ENCODE assay signal across 23 cellular contexts in genomic region chr20:41055679-41056078, GRCh38. TPM values are rescaled to one million over a fixed set of nuclear protein-coding genes. Genes with fewer than 3 reads are reported as not detected.
DNase-seq lines count a peak whose midpoint lies in the region; ATAC-seq, FAIRE-seq and TF ChIP-seq lines count a peak whose summit lies in the region.
"Had no signal": no experiment of that assay in that cellular context is flagged by ENCODE, and none has a peak within 500 bp of the region (broad histone marks: within the 10 kb centered on the region; RNA-seq: fewer than 3 reads in every experiment).

No MANE protein-coding gene starts in this region.

- no peak overlapping the region for H3K4me3 ChIP-seq in fibroblast of pulmonary artery (replicated peaks; ENCODE audit: low read depth, low read length)
- H3K4me3 ChIP-seq: esophagus squamous epithelium, lower lobe of right lung, PC-9, prostate gland, testis had no signal

- no peak for TF ChIP-seq POLR2A in H54 (IDR thresholded peaks at IDR 0.05; ENCODE audit: low read depth, low read length)

- H3K27ac Mint-ChIP-seq in activated CD4-positive, alpha-beta T cell treated with anti-CD3 and anti-CD28 coated beads for 36 hours, result peak overlapping the region; percentile 48
- peak overlapping the region; percentile 3 for H3K27ac Mint-ChIP-seq in activated CD8-positive, alpha-beta T cell treated with anti-CD3 and anti-CD28 coated beads, Interleukin-2, amount 10 ng/mL, durations not matched to agents 7 days and 5 days
- H3K27ac Mint-ChIP-seq in progenitor cell of endocrine pancreas, result peak overlapping the region; percentile 73
- H3K27ac Mint-ChIP-seq in stimulated activated naive CD8-positive, alpha-beta T cell treated with anti-CD3 and anti-CD28 coated beads, Interleukin-15, amount 100 ng/mL, for 72 hours, result peak overlapping the region in 1 of 2 donors; percentile 5

- H3K36me3 Mint-ChIP-seq in activated CD4-positive, alpha-beta T cell treated with anti-CD3 and anti-CD28 coated beads for 36 hours (ENCODE audit: low read depth), result peaks cover 45% of the 10 kb centered on the region
- H3K36me3 Mint-ChIP-seq in activated CD8-positive, alpha-beta T cell treated with anti-CD3 and anti-CD28 coated beads, Interleukin-2, amount 10 ng/mL, durations not matched to agents 7 days and 5 days (ENCODE audit: low read depth), result peaks cover 50% of the 10 kb centered on the region
- peaks cover 9% of the 10 kb centered on the region for H3K36me3 Mint-ChIP-seq in progenitor cell of endocrine pancreas (ENCODE audit: insufficient read depth)

- H3K9me3 Mint-ChIP-seq in activated CD4-positive, alpha-beta T cell treated with anti-CD3 and anti-CD28 coated beads for 36 hours (ENCODE audit: low read depth), result peaks cover 6% of the 10 kb centered on the region
- H3K9me3 Mint-ChIP-seq in activated CD8-positive, alpha-beta T cell treated with anti-CD3 and anti-CD28 coated beads, Interleukin-2, amount 10 ng/mL, durations not matched to agents 7 days and 5 days (ENCODE audit: insufficient read depth), result no peaks in the 10 kb centered on the region
- H3K9me3 Mint-ChIP-seq in progenitor cell of endocrine pancreas (ENCODE audit: low read depth), result peaks cover 6% of the 10 kb centered on the region
- H3K9me3 Mint-ChIP-seq in stimulated activated naive CD8-positive, alpha-beta T cell treated with anti-CD3 and anti-CD28 coated beads, Interleukin-15, amount 100 ng/mL, for 72 hours, result peaks cover 10 to 13% of the 10 kb centered on the region in 2 donors

- ATAC-seq in activated CD4-positive, alpha-beta T cell treated with anti-CD3 and anti-CD28 coated beads for 36 hours, result no peak
- no peak for ATAC-seq in activated CD8-positive, alpha-beta T cell treated with anti-CD3 and anti-CD28 coated beads, Interleukin-2, amount 10 ng/mL, durations not matched to agents 7 days and 5 days
- no peak for ATAC-seq in stimulated activated naive CD8-positive, alpha-beta T cell treated with anti-CD3 and anti-CD28 coated beads, Interleukin-15, amount 100 ng/mL, for 72 hours
- ATAC-seq: lower lobe of right lung had no signal

- H3K4me3 Mint-ChIP-seq in activated CD4-positive, alpha-beta T cell treated with anti-CD3 and anti-CD28 coated beads for 36 hours, result no peak overlapping the region
- no peak overlapping the region for H3K4me3 Mint-ChIP-seq in activated CD8-positive, alpha-beta T cell treated with anti-CD3 and anti-CD28 coated beads, Interleukin-2, amount 10 ng/mL, durations not matched to agents 7 days and 5 days
- no peak overlapping the region for H3K4me3 Mint-ChIP-seq in progenitor cell of endocrine pancreas (ENCODE audit: low read depth)
- H3K4me3 Mint-ChIP-seq in stimulated activated naive CD8-positive, alpha-beta T cell treated with anti-CD3 and anti-CD28 coated beads, Interleukin-15, amount 100 ng/mL, for 72 hours, result no peak overlapping the region

- H3K27me3 Mint-ChIP-seq in activated CD4-positive, alpha-beta T cell treated with anti-CD3 and anti-CD28 coated beads for 36 hours, result no peaks in the 10 kb centered on the region
- H3K27me3 Mint-ChIP-seq in activated CD8-positive, alpha-beta T cell treated with anti-CD3 and anti-CD28 coated beads, Interleukin-2, amount 10 ng/mL, durations not matched to agents 7 days and 5 days (ENCODE audit: low read depth), result no peaks in the 10 kb centered on the region
- no peaks in the 10 kb centered on the region for H3K27me3 Mint-ChIP-seq in progenitor cell of endocrine pancreas
- no peaks in the 10 kb centered on the region for H3K27me3 Mint-ChIP-seq in stimulated activated naive CD8-positive, alpha-beta T cell treated with anti-CD3 and anti-CD28 coated beads, Interleukin-15, amount 100 ng/mL, for 72 hours

- POLR2A ChIA-PET in activated CD4-positive, alpha-beta T cell treated with anti-CD3 and anti-CD28 coated beads for 36 hours (lab: Charles Lee), result no interaction called here
- POLR2A ChIA-PET in activated CD8-positive, alpha-beta T cell treated with anti-CD3 and anti-CD28 coated beads, Interleukin-2, amount 10 ng/mL, durations not matched to agents 7 days and 5 days (lab: Charles Lee), result no interaction called here

- no peak for TF ChIP-seq CTCF in fibroblast of pulmonary artery (IDR thresholded peaks at IDR 0.05; ENCODE audit: low read length, missing control alignments)
- TF ChIP-seq CTCF in progenitor cell of endocrine pancreas (IDR thresholded peaks at IDR 0.05; ENCODE audit: unreplicated experiment), result no peak

- peaks cover 79% of the 10 kb centered on the region for H3K4me1 Mint-ChIP-seq in activated CD4-positive, alpha-beta T cell treated with anti-CD3 and anti-CD28 coated beads for 36 hours
- peaks cover 55% of the 10 kb centered on the region for H3K4me1 Mint-ChIP-seq in activated CD8-positive, alpha-beta T cell treated with anti-CD3 and anti-CD28 coated beads, Interleukin-2, amount 10 ng/mL, durations not matched to agents 7 days and 5 days (ENCODE audit: low read depth)
- peaks cover 15% of the 10 kb centered on the region for H3K4me1 Mint-ChIP-seq in progenitor cell of endocrine pancreas (ENCODE audit: low read depth)
- H3K4me1 Mint-ChIP-seq in stimulated activated naive CD8-positive, alpha-beta T cell treated with anti-CD3 and anti-CD28 coated beads, Interleukin-15, amount 100 ng/mL, for 72 hours, result peaks cover 72% of the 10 kb centered on the region

- FAIRE-seq in H54 (lab: Jason Lieb, UNC), result no peak
- FAIRE-seq: bronchial epithelial cell, GM12892, islet of Langerhans had no signal

- DNase-seq in activated CD4-positive, alpha-beta T cell treated with anti-CD3 and anti-CD28 coated beads for 36 hours, result no peak
- DNase-seq in activated CD4-positive, alpha-beta T cell treated with anti-CD3 and anti-CD28 coated beads for 1 hour, result no peak
- DNase-seq in activated CD8-positive, alpha-beta T cell treated with anti-CD3 and anti-CD28 coated beads, Interleukin-2, amount 10 ng/mL, durations not matched to agents 7 days and 5 days, result no peak
- DNase-seq in fibroblast of pulmonary artery (ENCODE audit: low read depth), result peak; percentile 36
- no peak for DNase-seq in progenitor cell of endocrine pancreas (ENCODE audit: low spot score, unreplicated experiment)
- no peak for DNase-seq in activated effector memory CD4-positive, alpha-beta T cell treated with Interleukin-2 at 50 U/mL for 16 hours
- DNase-seq in H54 (ENCODE audit: insufficient read length, low spot score), result no peak
- DNase-seq in stimulated activated naive CD8-positive, alpha-beta T cell treated with anti-CD3 and anti-CD28 coated beads, Interleukin-15, amount 100 ng/mL, for 72 hours, result no peak
- DNase-seq: ACHN; activated CD4-positive, alpha-beta T cell treated with anti-CD3 and anti-CD28 coated beads for 4 hours; activated CD8-positive, alpha-beta memory T cell treated with anti-CD3 and anti-CD28 coated beads, Interleukin-2, amount 50 U/mL, for 48 hours; esophagus squamous epithelium; Kasumi-1; lower lobe of right lung; NCI-H1105 treated with DMSO at 0.1 percent for 48 hours; NCI-H69; PC-9; T1000; testis had no signal

- CTCF ChIA-PET in activated CD4-positive, alpha-beta T cell treated with anti-CD3 and anti-CD28 coated beads for 36 hours (lab: Charles Lee), result interaction anchor here (0.7 to 1.0 kb wide), 2 partner anchors 39 to 91 kb away, joined by 3 read pairs; no protein-coding TSS in a partner anchor
- CTCF ChIA-PET in activated CD8-positive, alpha-beta T cell treated with anti-CD3 and anti-CD28 coated beads, Interleukin-2, amount 10 ng/mL, durations not matched to agents 7 days and 5 days (lab: Charles Lee), result interaction anchor here (0.9 kb wide), 1 partner anchor 65 kb away, joined by 3 read pairs; no protein-coding TSS in a partner anchor

- intact Hi-C loops in activated CD4-positive, alpha-beta T cell treated with anti-CD3 and anti-CD28 coated beads for 36 hours (cut with DNase I, micrococcal nuclease), result no loop called here

RNA-seq across cellular contexts. Expression of gene TOP1, which starts 27.1 kb away (rescaled TPM):
- total RNA-seq in activated CD4-positive, alpha-beta T cell treated with anti-CD3 and anti-CD28 coated beads for 36 hours, result 100 to 1,000 TPM; 111 to 124 TPM
- 10 to 100 TPM; 89.1 to 91.5 TPM for total RNA-seq in activated CD8-positive, alpha-beta T cell treated with anti-CD3 and anti-CD28 coated beads, Interleukin-2, amount 10 ng/mL, durations not matched to agents 7 days and 5 days
- 86.7 and 90.8 TPM in 2 replicates for total RNA-seq in progenitor cell of endocrine pancreas
